In genomic region chr14:105045710-105046326, GRCh38 we compare ENCODE assay signal across 1 cellular context.
TF ChIP-seq lines count a peak whose summit lies in the region.

No MANE protein-coding gene starts in this region.

TF ChIP-seq in HepG2, 621 proteins besides CTCF, POLR2A, EP300 and RAD21 (continued from another document and continues in another):
- TF ChIP-seq, protein P1, sequence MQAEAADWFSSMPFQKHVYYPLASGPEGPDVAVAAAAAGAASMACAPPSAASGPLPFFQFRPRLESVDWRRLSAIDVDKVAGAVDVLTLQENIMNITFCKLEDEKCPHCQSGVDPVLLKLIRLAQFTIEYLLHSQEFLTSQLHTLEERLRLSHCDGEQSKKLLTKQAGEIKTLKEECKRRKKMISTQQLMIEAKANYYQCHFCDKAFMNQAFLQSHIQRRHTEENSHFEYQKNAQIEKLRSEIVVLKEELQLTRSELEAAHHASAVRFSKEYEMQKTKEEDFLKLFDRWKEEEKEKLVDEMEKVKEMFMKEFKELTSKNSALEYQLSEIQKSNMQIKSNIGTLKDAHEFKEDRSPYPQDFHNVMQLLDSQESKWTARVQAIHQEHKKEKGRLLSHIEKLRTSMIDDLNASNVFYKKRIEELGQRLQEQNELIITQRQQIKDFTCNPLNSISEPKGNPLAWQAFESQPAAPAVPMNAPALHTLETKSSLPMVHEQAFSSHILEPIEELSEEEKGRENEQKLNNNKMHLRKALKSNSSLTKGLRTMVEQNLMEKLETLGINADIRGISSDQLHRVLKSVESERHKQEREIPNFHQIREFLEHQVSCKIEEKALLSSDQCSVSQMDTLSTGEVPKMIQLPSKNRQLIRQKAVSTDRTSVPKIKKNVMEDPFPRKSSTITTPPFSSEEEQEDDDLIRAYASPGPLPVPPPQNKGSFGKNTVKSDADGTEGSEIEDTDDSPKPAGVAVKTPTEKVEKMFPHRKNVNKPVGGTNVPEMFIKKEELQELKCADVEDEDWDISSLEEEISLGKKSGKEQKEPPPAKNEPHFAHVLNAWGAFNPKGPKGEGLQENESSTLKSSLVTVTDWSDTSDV (CRISPR knock-in tag; IDR thresholded peaks at IDR 0.05) = no peak
- TF ChIP-seq PPARG (CRISPR knock-in tag; conservative IDR thresholded peaks at IDR 0.05) (0 out of 2 replicates have a peak, but pooled peaks have one; percentile 32), DNMT1 (CRISPR knock-in tag; IDR thresholded peaks at IDR 0.05) (no peak), ZNF274 (CRISPR knock-in tag; IDR thresholded peaks at IDR 0.05) (no peak), ZSCAN31 (CRISPR knock-in tag; IDR thresholded peaks at IDR 0.05; ENCODE audit: low read depth) (peak; percentile 43; the same call in 1 of the 2 replicates), ZBTB1 (CRISPR knock-in tag; IDR thresholded peaks at IDR 0.05; ENCODE audit: borderline replicate concordance) (no peak), SMARCE1 (IDR thresholded peaks at IDR 0.05; ENCODE audit: borderline replicate concordance) (no peak), TBX2 (CRISPR knock-in tag; IDR thresholded peaks at IDR 0.05; ENCODE audit: borderline replicate concordance) (peak; percentile 49; the same call in 1 of the 2 replicates), NFE2L2 (IDR thresholded peaks at IDR 0.05; ENCODE audit: low read length) (no peak), ZSCAN25 (CRISPR knock-in tag; IDR thresholded peaks at IDR 0.05) (no peak; the same call in 1 of the 2 replicates), CEBPG (CRISPR knock-in tag; IDR thresholded peaks at IDR 0.05) (no peak), ZGPAT (CRISPR knock-in tag; IDR thresholded peaks at IDR 0.05) (peak; percentile 52; the same call in 1 of the 2 replicates), ZNF234 (CRISPR knock-in tag; conservative IDR thresholded peaks at IDR 0.05) (no peak), ZBTB7B (CRISPR knock-in tag; IDR thresholded peaks at IDR 0.05) (peak; percentile 63), ZNF768 (CRISPR knock-in tag; IDR thresholded peaks at IDR 0.05) (peak; percentile 71), ZNF879 (CRISPR knock-in tag; IDR thresholded peaks at IDR 0.05) (no peak), FOSL1 (CRISPR knock-in tag; IDR thresholded peaks at IDR 0.05; ENCODE audit: borderline replicate concordance) (no peak), ZNF687 (CRISPR knock-in tag; IDR thresholded peaks at IDR 0.05) (peak; percentile 69), ZNF850 (CRISPR knock-in tag; conservative IDR thresholded peaks at IDR 0.05) (no peak), MTA1 (CRISPR knock-in tag; IDR thresholded peaks at IDR 0.05; ENCODE audit: borderline replicate concordance) (peak; percentile 73; the same call in 1 of the 2 replicates), AKAP8 (CRISPR knock-in tag; IDR thresholded peaks at IDR 0.05) (no peak), MXD4 (CRISPR knock-in tag; IDR thresholded peaks at IDR 0.05) (no peak), ZBTB8A (CRISPR knock-in tag; IDR thresholded peaks at IDR 0.05; ENCODE audit: borderline replicate concordance, low read depth) (no peak), ZSCAN12 (CRISPR knock-in tag; IDR thresholded peaks at IDR 0.05) (no peak), MEIS1 (CRISPR knock-in tag; IDR thresholded peaks at IDR 0.05; ENCODE audit: borderline replicate concordance) (no peak), MEF2D (CRISPR knock-in tag; IDR thresholded peaks at IDR 0.05) (no peak), PBX2 (CRISPR knock-in tag; IDR thresholded peaks at IDR 0.05) (no peak), SMAD1 (CRISPR knock-in tag; IDR thresholded peaks at IDR 0.05; ENCODE audit: borderline replicate concordance, low read depth) (no peak), MIXL1 (CRISPR knock-in tag; IDR thresholded peaks at IDR 0.05) (no peak), NCOR1 (IDR thresholded peaks at IDR 0.05; ENCODE audit: borderline replicate concordance, low read length) (no peak), ZNF598 (CRISPR knock-in tag; IDR thresholded peaks at IDR 0.05; ENCODE audit: borderline replicate concordance) (no peak), CC2D1A (CRISPR knock-in tag; IDR thresholded peaks at IDR 0.05) (no peak), PHF8 (CRISPR knock-in tag; IDR thresholded peaks at IDR 0.05) (peak; percentile 30; the same call in 1 of the 2 replicates)
- TF ChIP-seq, protein P2, sequence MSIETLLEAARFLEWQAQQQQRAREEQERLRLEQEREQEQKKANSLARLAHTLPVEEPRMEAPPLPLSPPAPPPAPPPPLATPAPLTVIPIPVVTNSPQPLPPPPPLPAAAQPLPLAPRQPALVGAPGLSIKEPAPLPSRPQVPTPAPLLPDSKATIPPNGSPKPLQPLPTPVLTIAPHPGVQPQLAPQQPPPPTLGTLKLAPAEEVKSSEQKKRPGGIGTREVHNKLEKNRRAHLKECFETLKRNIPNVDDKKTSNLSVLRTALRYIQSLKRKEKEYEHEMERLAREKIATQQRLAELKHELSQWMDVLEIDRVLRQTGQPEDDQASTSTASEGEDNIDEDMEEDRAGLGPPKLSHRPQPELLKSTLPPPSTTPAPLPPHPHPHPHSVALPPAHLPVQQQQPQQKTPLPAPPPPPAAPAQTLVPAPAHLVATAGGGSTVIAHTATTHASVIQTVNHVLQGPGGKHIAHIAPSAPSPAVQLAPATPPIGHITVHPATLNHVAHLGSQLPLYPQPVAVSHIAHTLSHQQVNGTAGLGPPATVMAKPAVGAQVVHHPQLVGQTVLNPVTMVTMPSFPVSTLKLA (IDR thresholded peaks at IDR 0.05) = no peak
- TF ChIP-seq, protein P3, sequence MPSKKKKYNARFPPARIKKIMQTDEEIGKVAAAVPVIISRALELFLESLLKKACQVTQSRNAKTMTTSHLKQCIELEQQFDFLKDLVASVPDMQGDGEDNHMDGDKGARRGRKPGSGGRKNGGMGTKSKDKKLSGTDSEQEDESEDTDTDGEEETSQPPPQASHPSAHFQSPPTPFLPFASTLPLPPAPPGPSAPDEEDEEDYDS (CRISPR knock-in tag; IDR thresholded peaks at IDR 0.05) = no peak
- TF ChIP-seq, protein P4, sequence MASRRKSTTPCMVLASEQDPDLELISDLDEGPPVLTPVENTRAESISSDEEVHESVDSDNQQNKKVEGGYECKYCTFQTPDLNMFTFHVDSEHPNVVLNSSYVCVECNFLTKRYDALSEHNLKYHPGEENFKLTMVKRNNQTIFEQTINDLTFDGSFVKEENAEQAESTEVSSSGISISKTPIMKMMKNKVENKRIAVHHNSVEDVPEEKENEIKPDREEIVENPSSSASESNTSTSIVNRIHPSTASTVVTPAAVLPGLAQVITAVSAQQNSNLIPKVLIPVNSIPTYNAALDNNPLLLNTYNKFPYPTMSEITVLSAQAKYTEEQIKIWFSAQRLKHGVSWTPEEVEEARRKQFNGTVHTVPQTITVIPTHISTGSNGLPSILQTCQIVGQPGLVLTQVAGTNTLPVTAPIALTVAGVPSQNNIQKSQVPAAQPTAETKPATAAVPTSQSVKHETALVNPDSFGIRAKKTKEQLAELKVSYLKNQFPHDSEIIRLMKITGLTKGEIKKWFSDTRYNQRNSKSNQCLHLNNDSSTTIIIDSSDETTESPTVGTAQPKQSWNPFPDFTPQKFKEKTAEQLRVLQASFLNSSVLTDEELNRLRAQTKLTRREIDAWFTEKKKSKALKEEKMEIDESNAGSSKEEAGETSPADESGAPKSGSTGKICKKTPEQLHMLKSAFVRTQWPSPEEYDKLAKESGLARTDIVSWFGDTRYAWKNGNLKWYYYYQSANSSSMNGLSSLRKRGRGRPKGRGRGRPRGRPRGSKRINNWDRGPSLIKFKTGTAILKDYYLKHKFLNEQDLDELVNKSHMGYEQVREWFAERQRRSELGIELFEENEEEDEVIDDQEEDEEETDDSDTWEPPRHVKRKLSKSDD (CRISPR knock-in tag; IDR thresholded peaks at IDR 0.05; ENCODE audit: low read depth) = peak; percentile 55; the same call in 1 of the 2 replicates
- TF ChIP-seq, protein P5, sequence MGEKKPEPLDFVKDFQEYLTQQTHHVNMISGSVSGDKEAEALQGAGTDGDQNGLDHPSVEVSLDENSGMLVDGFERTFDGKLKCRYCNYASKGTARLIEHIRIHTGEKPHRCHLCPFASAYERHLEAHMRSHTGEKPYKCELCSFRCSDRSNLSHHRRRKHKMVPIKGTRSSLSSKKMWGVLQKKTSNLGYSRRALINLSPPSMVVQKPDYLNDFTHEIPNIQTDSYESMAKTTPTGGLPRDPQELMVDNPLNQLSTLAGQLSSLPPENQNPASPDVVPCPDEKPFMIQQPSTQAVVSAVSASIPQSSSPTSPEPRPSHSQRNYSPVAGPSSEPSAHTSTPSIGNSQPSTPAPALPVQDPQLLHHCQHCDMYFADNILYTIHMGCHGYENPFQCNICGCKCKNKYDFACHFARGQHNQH (CRISPR knock-in tag; IDR thresholded peaks at IDR 0.05) = peak; percentile 68; the same call in 1 of the 2 replicates
- TF ChIP-seq, protein P6, sequence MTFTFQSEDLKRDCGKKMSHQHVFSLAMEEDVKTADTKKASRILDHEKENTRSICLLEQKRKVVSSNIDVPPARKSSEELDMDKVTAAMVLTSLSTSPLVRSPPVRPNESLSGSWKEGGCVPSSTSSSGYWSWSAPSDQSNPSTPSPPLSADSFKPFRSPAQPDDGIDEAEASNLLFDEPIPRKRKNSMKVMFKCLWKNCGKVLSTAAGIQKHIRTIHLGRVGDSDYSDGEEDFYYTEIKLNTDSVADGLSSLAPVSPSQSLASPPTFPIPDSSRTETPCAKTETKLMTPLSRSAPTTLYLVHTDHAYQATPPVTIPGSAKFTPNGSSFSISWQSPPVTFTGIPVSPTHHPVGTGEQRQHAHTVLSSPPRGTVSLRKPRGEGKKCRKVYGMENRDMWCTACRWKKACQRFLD (CRISPR knock-in tag; IDR thresholded peaks at IDR 0.05; ENCODE audit: borderline replicate concordance) = no peak
- TF ChIP-seq, protein P7, sequence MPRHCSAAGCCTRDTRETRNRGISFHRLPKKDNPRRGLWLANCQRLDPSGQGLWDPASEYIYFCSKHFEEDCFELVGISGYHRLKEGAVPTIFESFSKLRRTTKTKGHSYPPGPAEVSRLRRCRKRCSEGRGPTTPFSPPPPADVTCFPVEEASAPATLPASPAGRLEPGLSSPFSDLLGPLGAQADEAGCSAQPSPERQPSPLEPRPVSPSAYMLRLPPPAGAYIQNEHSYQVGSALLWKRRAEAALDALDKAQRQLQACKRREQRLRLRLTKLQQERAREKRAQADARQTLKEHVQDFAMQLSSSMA (CRISPR knock-in tag; IDR thresholded peaks at IDR 0.05) = no peak
